1 cellular context compared by ENCODE assay signal in the genomic region with DNA sequence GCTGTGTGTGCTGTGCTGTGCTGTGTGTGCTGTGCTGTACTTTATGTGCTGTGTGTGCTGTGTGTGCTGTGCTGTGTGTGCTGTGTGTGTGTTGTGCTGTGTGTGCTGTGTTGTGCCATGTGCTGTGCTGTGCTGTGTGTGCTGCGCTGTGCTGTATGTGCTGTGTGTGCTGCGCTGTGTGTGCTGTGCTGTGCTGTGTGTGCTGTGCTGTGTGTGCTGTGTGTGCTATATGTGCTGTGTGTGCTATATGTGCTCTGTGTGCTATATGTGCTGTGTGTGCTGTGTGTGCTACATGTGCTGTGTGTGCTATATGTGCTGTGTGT.
TF ChIP-seq lines count a peak whose summit lies in the region.

No MANE protein-coding gene starts in this region.

TF ChIP-seq in HepG2, 621 proteins besides CTCF, POLR2A, EP300 and RAD21:
- TF ChIP-seq KLF9 (CRISPR knock-in tag; IDR thresholded peaks at IDR 0.05; ENCODE audit: low read depth) (no peak), CCAR2 (optimal IDR thresholded peaks at IDR 0.05; ENCODE audit: low read depth, low read length) (no peak), NONO (IDR thresholded peaks at IDR 0.05) (peak; percentile 51; the same call in 1 of the 2 replicates), NONO (CRISPR knock-in tag; conservative IDR thresholded peaks at IDR 0.05) (no peak), ZNF773 (CRISPR knock-in tag; IDR thresholded peaks at IDR 0.05; ENCODE audit: borderline replicate concordance) (no peak), ZFP90 (CRISPR knock-in tag; IDR thresholded peaks at IDR 0.05; ENCODE audit: borderline replicate concordance) (no peak), MAX (IDR thresholded peaks at IDR 0.05) (no peak), ZNF672 (CRISPR knock-in tag; IDR thresholded peaks at IDR 0.05) (no peak), MNT (IDR thresholded peaks at IDR 0.05) (peak; percentile 27; the same call in 1 of the 2 replicates), NBN (conservative IDR thresholded peaks at IDR 0.05) (0 out of 2 replicates have a peak, but pooled peaks have one; percentile 33), ZNF839 (CRISPR knock-in tag; IDR thresholded peaks at IDR 0.05; ENCODE audit: borderline replicate concordance) (no peak)
- TF ChIP-seq, protein P1, sequence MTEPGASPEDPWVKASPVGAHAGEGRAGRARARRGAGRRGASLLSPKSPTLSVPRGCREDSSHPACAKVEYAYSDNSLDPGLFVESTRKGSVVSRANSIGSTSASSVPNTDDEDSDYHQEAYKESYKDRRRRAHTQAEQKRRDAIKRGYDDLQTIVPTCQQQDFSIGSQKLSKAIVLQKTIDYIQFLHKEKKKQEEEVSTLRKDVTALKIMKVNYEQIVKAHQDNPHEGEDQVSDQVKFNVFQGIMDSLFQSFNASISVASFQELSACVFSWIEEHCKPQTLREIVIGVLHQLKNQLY (CRISPR knock-in tag; IDR thresholded peaks at IDR 0.05): no peak
